In genomic region chr7:98106647-98107312, GRCh38 we compare ENCODE assay signal across 1 cellular context.
TF ChIP-seq lines count a peak whose summit lies in the region.

LMTK2 (plus strand) TSS chr7:98106862; CDS start chr7:98107178, 316 bp downstream.

TF ChIP-seq in K562, 482 proteins besides CTCF, POLR2A, EP300 and RAD21 (continued from another document):
- TF ChIP-seq RERE (CRISPR knock-in tag; IDR thresholded peaks at IDR 0.05; ENCODE audit: borderline replicate concordance) (no peak), ZBTB9 (CRISPR knock-in tag; IDR thresholded peaks at IDR 0.05) (peak; percentile 71; the same call in 1 of the 2 replicates), ZNF764 (CRISPR knock-in tag; IDR thresholded peaks at IDR 0.05; ENCODE audit: low read depth) (no peak), HMBOX1 (IDR thresholded peaks at IDR 0.05) (no peak), HOMEZ (CRISPR knock-in tag; IDR thresholded peaks at IDR 0.05) (no peak), IFI16 (CRISPR knock-in tag; IDR thresholded peaks at IDR 0.05) (no peak), RBM39 (optimal IDR thresholded peaks at IDR 0.05; ENCODE audit: low read depth, low read length) (no peak), SP2 (IDR thresholded peaks at IDR 0.05; ENCODE audit: extremely low read depth, low read depth, low read length, poor library complexity, severe bottlenecking) (peak; percentile 90), PPARD (CRISPR knock-in tag; IDR thresholded peaks at IDR 0.05) (no peak), ZBTB11 (CRISPR knock-in tag; IDR thresholded peaks at IDR 0.05) (no peak), ZNF766 (CRISPR knock-in tag; conservative IDR thresholded peaks at IDR 0.05) (no peak), MAX (CRISPR knock-in tag; IDR thresholded peaks at IDR 0.05) (peak; percentile 68), NFE2L1 (tag; IDR thresholded peaks at IDR 0.05; ENCODE audit: borderline replicate concordance, low read depth) (no peak), CREB5 (CRISPR knock-in tag; IDR thresholded peaks at IDR 0.05) (no peak), FUS (optimal IDR thresholded peaks at IDR 0.05; ENCODE audit: low read depth, low read length) (peak; percentile 77), ZNF274 (IDR thresholded peaks at IDR 0.05; ENCODE audit: borderline replicate concordance, low read depth, low read length) (no peak), GTF2E2 (tag; IDR thresholded peaks at IDR 0.05) (no peak), ZNF445 (CRISPR knock-in tag; IDR thresholded peaks at IDR 0.05; ENCODE audit: low read depth) (no peak), PKNOX1 (IDR thresholded peaks at IDR 0.05) (peak; percentile 100), MECOM (CRISPR knock-in tag; IDR thresholded peaks at IDR 0.05) (no peak), WHSC1 (IDR thresholded peaks at IDR 0.05; ENCODE audit: low read length) (no peak), ATF3 (IDR thresholded peaks at IDR 0.05) (no peak), ATF3 (CRISPR knock-in tag; conservative IDR thresholded peaks at IDR 0.05) (no peak; the same call in 1 of the 2 replicates), BRF1 (IDR thresholded peaks at IDR 0.05; ENCODE audit: borderline replicate concordance, extremely low read depth, insufficient read length) (no peak), KAT8 (IDR thresholded peaks at IDR 0.05; ENCODE audit: low read depth) (no peak), RBM25 (IDR thresholded peaks at IDR 0.05; ENCODE audit: low read depth, low read length, severe bottlenecking) (peak; percentile 99), CBX1 (IDR thresholded peaks at IDR 0.05; ENCODE audit: low read depth) (peak; percentile 97), SMARCA4 (IDR thresholded peaks at IDR 0.05) (no peak), KAT2B (IDR thresholded peaks at IDR 0.05; ENCODE audit: low read depth, low read length) (no peak), ILK (tag; IDR thresholded peaks at IDR 0.05; ENCODE audit: borderline replicate concordance, low read depth) (no peak), POLR3A (IDR thresholded peaks at IDR 0.05; ENCODE audit: borderline replicate concordance, extremely low read depth, insufficient read depth, insufficient read length) (no peak), ZNF77 (CRISPR knock-in tag; IDR thresholded peaks at IDR 0.05) (no peak), ZNF134 (CRISPR knock-in tag; conservative IDR thresholded peaks at IDR 0.05) (no peak), HNRNPK (IDR thresholded peaks at IDR 0.05; ENCODE audit: low read depth, low read length, poor library complexity, severe bottlenecking) (no peak), TARDBP (IDR thresholded peaks at IDR 0.05) (peak; percentile 42; the same call in 1 of the 2 replicates)
TF ChIP-seq in K562: peak in this region for 150.
